In the genomic region with DNA sequence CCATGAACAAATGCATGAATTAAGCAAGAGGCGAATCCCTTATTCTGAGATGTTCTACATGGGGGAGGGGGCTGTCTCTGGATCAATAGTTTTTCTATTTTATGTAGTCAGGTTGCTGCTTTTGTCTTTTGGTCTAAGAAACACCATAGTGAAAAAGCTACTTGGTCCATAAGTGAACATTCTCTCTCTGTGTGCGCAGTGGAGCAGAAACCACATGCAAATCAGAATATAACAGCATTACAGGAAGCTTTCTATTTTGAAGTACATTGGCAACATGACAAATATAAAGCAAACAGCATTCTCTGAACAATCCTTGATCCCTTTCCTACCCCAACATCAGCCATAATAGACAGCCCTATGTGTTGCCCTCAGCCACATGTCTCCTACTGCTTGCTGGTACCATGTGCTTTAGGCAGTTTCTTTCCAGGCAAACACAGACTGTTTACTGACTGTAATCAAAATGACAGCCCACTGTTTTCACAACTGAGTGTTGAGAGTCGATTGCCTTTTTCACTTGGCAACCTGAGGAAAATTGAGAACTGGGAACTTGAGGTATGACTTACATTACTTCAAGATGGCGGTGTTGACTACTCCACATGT, we compare ENCODE assay signal across 1 cellular context.
TF ChIP-seq lines count a peak whose summit lies in the region.

No MANE protein-coding gene starts in this region.

TF ChIP-seq in GM23338, 12 proteins besides CTCF, POLR2A, EP300 and RAD21:
- TF ChIP-seq, protein P1, sequence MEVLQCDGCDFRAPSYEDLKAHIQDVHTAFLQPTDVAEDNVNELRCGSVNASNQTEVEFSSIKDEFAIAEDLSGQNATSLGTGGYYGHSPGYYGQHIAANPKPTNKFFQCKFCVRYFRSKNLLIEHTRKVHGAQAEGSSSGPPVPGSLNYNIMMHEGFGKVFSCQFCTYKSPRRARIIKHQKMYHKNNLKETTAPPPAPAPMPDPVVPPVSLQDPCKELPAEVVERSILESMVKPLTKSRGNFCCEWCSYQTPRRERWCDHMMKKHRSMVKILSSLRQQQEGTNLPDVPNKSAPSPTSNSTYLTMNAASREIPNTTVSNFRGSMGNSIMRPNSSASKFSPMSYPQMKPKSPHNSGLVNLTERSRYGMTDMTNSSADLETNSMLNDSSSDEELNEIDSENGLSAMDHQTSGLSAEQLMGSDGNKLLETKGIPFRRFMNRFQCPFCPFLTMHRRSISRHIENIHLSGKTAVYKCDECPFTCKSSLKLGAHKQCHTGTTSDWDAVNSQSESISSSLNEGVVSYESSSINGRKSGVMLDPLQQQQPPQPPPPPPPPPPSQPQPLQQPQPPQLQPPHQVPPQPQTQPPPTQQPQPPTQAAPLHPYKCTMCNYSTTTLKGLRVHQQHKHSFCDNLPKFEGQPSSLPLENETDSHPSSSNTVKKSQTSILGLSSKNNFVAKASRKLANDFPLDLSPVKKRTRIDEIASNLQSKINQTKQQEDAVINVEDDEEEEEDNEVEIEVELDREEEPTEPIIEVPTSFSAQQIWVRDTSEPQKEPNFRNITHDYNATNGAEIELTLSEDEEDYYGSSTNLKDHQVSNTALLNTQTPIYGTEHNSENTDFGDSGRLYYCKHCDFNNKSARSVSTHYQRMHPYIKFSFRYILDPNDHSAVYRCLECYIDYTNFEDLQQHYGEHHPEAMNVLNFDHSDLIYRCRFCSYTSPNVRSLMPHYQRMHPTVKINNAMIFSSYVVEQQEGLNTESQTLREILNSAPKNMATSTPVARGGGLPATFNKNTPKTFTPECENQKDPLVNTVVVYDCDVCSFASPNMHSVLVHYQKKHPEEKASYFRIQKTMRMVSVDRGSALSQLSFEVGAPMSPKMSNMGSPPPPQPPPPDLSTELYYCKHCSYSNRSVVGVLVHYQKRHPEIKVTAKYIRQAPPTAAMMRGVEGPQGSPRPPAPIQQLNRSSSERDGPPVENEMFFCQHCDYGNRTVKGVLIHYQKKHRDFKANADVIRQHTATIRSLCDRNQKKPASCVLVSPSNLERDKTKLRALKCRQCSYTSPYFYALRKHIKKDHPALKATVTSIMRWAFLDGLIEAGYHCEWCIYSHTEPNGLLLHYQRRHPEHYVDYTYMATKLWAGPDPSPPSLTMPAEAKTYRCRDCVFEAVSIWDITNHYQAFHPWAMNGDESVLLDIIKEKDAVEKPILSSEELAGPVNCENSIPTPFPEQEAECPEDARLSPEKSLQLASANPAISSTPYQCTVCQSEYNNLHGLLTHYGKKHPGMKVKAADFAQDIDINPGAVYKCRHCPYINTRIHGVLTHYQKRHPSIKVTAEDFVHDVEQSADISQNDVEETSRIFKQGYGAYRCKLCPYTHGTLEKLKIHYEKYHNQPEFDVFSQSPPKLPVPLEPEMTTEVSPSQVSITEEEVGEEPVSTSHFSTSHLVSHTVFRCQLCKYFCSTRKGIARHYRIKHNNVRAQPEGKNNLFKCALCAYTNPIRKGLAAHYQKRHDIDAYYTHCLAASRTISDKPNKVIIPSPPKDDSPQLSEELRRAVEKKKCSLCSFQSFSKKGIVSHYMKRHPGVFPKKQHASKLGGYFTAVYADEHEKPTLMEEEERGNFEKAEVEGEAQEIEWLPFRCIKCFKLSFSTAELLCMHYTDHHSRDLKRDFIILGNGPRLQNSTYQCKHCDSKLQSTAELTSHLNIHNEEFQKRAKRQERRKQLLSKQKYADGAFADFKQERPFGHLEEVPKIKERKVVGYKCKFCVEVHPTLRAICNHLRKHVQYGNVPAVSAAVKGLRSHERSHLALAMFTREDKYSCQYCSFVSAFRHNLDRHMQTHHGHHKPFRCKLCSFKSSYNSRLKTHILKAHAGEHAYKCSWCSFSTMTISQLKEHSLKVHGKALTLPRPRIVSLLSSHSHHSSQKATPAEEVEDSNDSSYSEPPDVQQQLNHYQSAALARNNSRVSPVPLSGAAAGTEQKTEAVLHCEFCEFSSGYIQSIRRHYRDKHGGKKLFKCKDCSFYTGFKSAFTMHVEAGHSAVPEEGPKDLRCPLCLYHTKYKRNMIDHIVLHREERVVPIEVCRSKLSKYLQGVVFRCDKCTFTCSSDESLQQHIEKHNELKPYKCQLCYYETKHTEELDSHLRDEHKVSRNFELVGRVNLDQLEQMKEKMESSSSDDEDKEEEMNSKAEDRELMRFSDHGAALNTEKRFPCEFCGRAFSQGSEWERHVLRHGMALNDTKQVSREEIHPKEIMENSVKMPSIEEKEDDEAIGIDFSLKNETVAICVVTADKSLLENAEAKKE (CRISPR knock-in tag; IDR thresholded peaks at IDR 0.05): no peak
- TF ChIP-seq CREB1 (CRISPR knock-in tag; IDR thresholded peaks at IDR 0.05; ENCODE audit: low read depth) (no peak), JUNB (IDR thresholded peaks at IDR 0.05; ENCODE audit: unreplicated experiment) (no peak), REST (IDR thresholded peaks at IDR 0.05; ENCODE audit: unreplicated experiment) (no peak), STAT1 (IDR thresholded peaks at IDR 0.05; ENCODE audit: unreplicated experiment) (no peak), NANOG (IDR thresholded peaks at IDR 0.05; ENCODE audit: borderline replicate concordance) (no peak), ZNF114 (CRISPR knock-in tag; IDR thresholded peaks at IDR 0.05) (no peak), POLR2AphosphoS5 (IDR thresholded peaks at IDR 0.05; ENCODE audit: low read depth) (no peak), ETS1 (IDR thresholded peaks at IDR 0.05) (no peak), EZH2phosphoT487 (IDR thresholded peaks at IDR 0.05; ENCODE audit: unreplicated experiment) (no peak), EZH2 (IDR thresholded peaks at IDR 0.05; ENCODE audit: low read depth, unreplicated experiment) (no peak), ZNF331 (CRISPR knock-in tag; IDR thresholded peaks at IDR 0.05; ENCODE audit: low read depth) (no peak)
TF ChIP-seq in GM23338: peak in this region for 0.
